Comparison of ENCODE assay signal across 11 cellular contexts in the genomic region with DNA sequence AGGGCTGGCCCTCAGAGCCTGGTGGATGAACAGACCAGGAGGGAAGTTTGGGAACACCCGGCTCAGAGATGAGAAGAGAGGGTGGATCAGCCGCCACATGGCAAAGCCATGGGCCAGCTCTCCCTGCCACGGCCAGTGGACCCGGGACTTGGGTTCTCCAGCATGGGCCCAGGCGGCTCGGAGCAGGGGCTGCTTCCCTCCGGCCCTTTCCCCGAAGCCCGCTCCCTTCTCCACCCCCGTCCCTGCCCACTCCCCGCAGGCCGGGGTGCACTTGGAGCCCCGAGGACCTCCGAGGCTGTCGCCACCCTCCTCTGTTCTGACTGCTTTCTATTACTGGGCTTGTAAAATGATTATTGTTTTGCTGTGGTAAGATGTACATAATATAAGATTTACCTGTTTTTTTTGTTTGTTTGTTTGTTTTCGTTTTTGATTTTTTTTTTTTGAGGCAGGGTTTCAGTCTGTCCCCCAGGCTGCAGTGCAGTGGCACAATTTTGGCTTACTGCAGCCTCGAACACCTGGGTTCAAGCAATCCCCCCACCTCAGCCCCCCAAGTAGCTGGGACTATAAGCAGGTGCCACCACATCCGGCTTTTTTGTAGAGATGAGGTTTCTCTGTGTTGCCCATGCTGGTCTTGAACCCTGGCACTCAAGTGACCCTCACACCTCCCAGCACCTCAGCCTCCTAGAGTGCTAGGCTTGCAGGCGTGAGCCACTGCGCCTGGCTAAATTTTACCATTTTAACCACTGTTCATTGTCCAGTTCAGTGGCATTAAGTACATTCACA. TPM values are rescaled to one million over a fixed set of nuclear protein-coding genes. Genes with fewer than 3 reads are reported as not detected.
"Had no signal": no experiment of that assay in that cellular context is flagged by ENCODE, and none has a peak within 500 bp of the region (broad histone marks: within the 10 kb centered on the region; RNA-seq: fewer than 3 reads in every experiment).

No MANE protein-coding gene starts in this region.

- H3K4me2 ChIP-seq: GM23338, KMS-11 had no signal

- H3K9ac ChIP-seq: KMS-11 had no signal

- DNase-seq: H9, IMR-90, Karpas-422, KBM-7 had no signal

- H3K4me1 Mint-ChIP-seq: GM23338, H9 had no signal

- H3K27ac ChIP-seq: HL-60, KMS-11 had no signal

- H3K27ac Mint-ChIP-seq: GM23338, H9 had no signal

- ATAC-seq: GM23338, HCT116 had no signal

- H3K4me3 Mint-ChIP-seq: GM23338, H9 had no signal

- H3K4me3 ChIP-seq: GM23338 had no signal

- H2AFZ ChIP-seq: GM23338 had no signal

- H3K9me3 Mint-ChIP-seq: GM23338 had no signal

RNA-seq across cellular contexts. Expression of a gene that starts 11.3 kb away (rescaled TPM):
- total RNA-seq: GM23338, H1, H9, HT1080, IMR-90, LHCN-M2 had no signal

RNA-seq across cellular contexts. Expression of a gene that starts 21.9 kb away (rescaled TPM):
- total RNA-seq: GM23338, H1, H9, HT1080, IMR-90, LHCN-M2 had no signal
- polyA plus RNA-seq: GM23338, H1, IMR-90 had no signal
